ENCODE assay signal across 8 cellular contexts in genomic region chr16:20899503-20900298, GRCh38. TPM values are rescaled to one million over a fixed set of nuclear protein-coding genes. Genes with fewer than 3 reads are reported as not detected.
DNase-seq lines count a peak whose midpoint lies in the region; ATAC-seq and TF ChIP-seq lines count a peak whose summit lies in the region.

No MANE protein-coding gene starts in this region.

- H3K27ac ChIP-seq in OCI-LY1 (ENCODE audit: low read depth, low read length, poor library complexity, severe bottlenecking) = no peak overlapping the region
- H3K27ac ChIP-seq in colonic mucosa = peak overlapping the region; percentile 95
- peak overlapping the region; percentile 82 to 91 for H3K27ac ChIP-seq in aorta (ENCODE audit: low read depth in 1 of 2, low read length in 2 of 2)

- intact Hi-C loops in colonic mucosa (cut with DNase I) (no loop called here), aorta (cut with DNase I) (loop anchor here (2.0 to 10.0 kb wide), 4 partner anchors 32 to 1305 kb away; partner anchors contain the start of gene EEF2K (in 1 of the 2))

- H3K4me1 ChIP-seq in OCI-LY1 (ENCODE audit: insufficient read depth, low read length, severe bottlenecking) (peaks cover 44% of the 10 kb centered on the region), colonic mucosa (peaks cover 17% of the 10 kb centered on the region), aorta (ENCODE audit: control insufficient read depth in 1 of 2, insufficient read depth in 2 of 2, low read length in 2 of 2) (peaks cover 4 to 21% of the 10 kb centered on the region in 2 donors)

- no peaks in the 10 kb centered on the region for H3K79me2 ChIP-seq in OCI-LY1 (ENCODE audit: insufficient read depth, low read length)

- no peaks in the 10 kb centered on the region for H3K27me3 ChIP-seq in OCI-LY1 (ENCODE audit: insufficient read depth, low read length)
- H3K27me3 ChIP-seq in colonic mucosa = no peaks in the 10 kb centered on the region
- H3K27me3 ChIP-seq in aorta (ENCODE audit: control insufficient read depth in 1 of 2, insufficient read depth in 2 of 2, low read length in 1 of 2) = no peaks in the 10 kb centered on the region

- H3K4me3 ChIP-seq in GM12865 (ENCODE audit: low read depth, low read length) = peak overlapping the region; percentile 71
- peak overlapping the region; percentile 99 for H3K4me3 ChIP-seq in OCI-LY1 (ENCODE audit: low read depth, low read length, poor library complexity, severe bottlenecking)
- peak overlapping the region; percentile 74 for H3K4me3 ChIP-seq in colonic mucosa
- peak overlapping the region; percentile 37 to 91 for H3K4me3 ChIP-seq in aorta (ENCODE audit: low read length in 2 of 2)

- peaks cover 24% of the 10 kb centered on the region for H3K36me3 ChIP-seq in OCI-LY1 (ENCODE audit: insufficient read depth, low read length)
- no peaks in the 10 kb centered on the region for H3K36me3 ChIP-seq in colonic mucosa
- peaks cover 0 to 4% of the 10 kb centered on the region in 2 donors for H3K36me3 ChIP-seq in aorta (ENCODE audit: control insufficient read depth in 1 of 2, insufficient read depth in 2 of 2, low read length in 1 of 2)

- WGBS in aorta, 2 donors = 0 to 2% methylated on average over 22 to 23 of the region's 23 CpGs

- H3F3A ChIP-seq in OCI-LY1 (ENCODE audit: insufficient read depth, low read length) = 0 out of 2 replicates have a peak, but pooled peaks cover 6% of the 10 kb centered on the region

- ATAC-seq in aorta (ENCODE audit: low FRiP score) (peak; percentile 1), GM19395 (IDR thresholded peaks at IDR 0.05; ENCODE audit: unreplicated experiment) (no peak)

- H4K20me1 ChIP-seq in OCI-LY1 (ENCODE audit: insufficient read depth, low read length) = no peaks in the 10 kb centered on the region

- no peak overlapping the region for H2AFZ ChIP-seq in OCI-LY1 (ENCODE audit: low read length)

- H3K9me3 ChIP-seq in OCI-LY1 (ENCODE audit: low read length) (no peaks in the 10 kb centered on the region; the same call in 1 of the 2 replicates), colonic mucosa (no peaks in the 10 kb centered on the region), aorta (ENCODE audit: control insufficient read depth, low read length) (no peaks in the 10 kb centered on the region)

- TF ChIP-seq CTCF in GM12865 (IDR thresholded peaks at IDR 0.05; ENCODE audit: insufficient read depth, low read depth, low read length, missing control alignments) = no peak
- no peak for TF ChIP-seq CTCF in OCI-LY1 (IDR thresholded peaks at IDR 0.05; ENCODE audit: low read length)
- TF ChIP-seq CTCF in colonic mucosa (IDR thresholded peaks at IDR 0.05) = no peak

- no peak for DNase-seq in GM12865 (ENCODE audit: low read depth)
- peak; percentile 48 for DNase-seq in colonic mucosa
- DNase-seq in mucosa of gallbladder (ENCODE audit: low spot score) = peak; percentile 16
- peak in 1 of 2 donors; percentile 61 for DNase-seq in aorta
- DNase-seq in superior temporal gyrus (ENCODE audit: extremely low spot score) = no peak
- DNase-seq in NCI-H2227 treated with DMSO at 0.1 percent for 48 hours (lab: John Stamatoyannopoulos, UW) = no peak

- H3K9ac ChIP-seq in OCI-LY1 (ENCODE audit: low read length) (peak overlapping the region; percentile 80), colonic mucosa (ENCODE audit: low read depth in 2 of 2, low read length in 2 of 2) (peak overlapping the region; percentile 94 to 95)

- H3K9me2 ChIP-seq in OCI-LY1 (ENCODE audit: low read depth, low read length) = no peaks in the 10 kb centered on the region

- peak overlapping the region; percentile 95 for H3K4me2 ChIP-seq in OCI-LY1 (ENCODE audit: low read length)

RNA-seq across cellular contexts. Expression of gene DCUN1D3, which starts 0.5 kb away (rescaled TPM):
- 10 to 100 TPM in 1 of 2 donors, 1 to 10 TPM in 1; 6.0 to 15.0 TPM for total RNA-seq in colonic mucosa
- 22.2 TPM for total RNA-seq in mucosa of gallbladder
- 10 to 100 TPM; 29.5 to 54.5 TPM for total RNA-seq in aorta
- polyA plus RNA-seq in aorta = 1 to 10 TPM; 3.9 to 4.1 TPM

RNA-seq across cellular contexts. Expression of gene LYRM1, which starts 0.9 kb away (rescaled TPM):
- total RNA-seq in colonic mucosa (10 to 100 TPM; 17.6 to 21.2 TPM), mucosa of gallbladder (28.6 TPM), aorta (10 to 100 TPM; 18.1 to 24.3 TPM)
- polyA plus RNA-seq in aorta = 10 to 100 TPM; 27.3 to 44.2 TPM

Comparison
In these comparisons a context has a peak if more than half of its experiments do, and no peak if none do; other contexts are left out.
1. DNase-seq: peak in colonic mucosa (single experiment) and mucosa of gallbladder (single experiment); none in GM12865 (single experiment), superior temporal gyrus (single experiment) and NCI-H2227 treated with DMSO at 0.1 percent for 48 hours (single experiment).
2. Peak in every context shown above with its lines, with median percentiles within 50 percentile points of each other: H3K4me3 ChIP-seq.